ENCODE assay signal across 2 cellular contexts in the genomic region with DNA sequence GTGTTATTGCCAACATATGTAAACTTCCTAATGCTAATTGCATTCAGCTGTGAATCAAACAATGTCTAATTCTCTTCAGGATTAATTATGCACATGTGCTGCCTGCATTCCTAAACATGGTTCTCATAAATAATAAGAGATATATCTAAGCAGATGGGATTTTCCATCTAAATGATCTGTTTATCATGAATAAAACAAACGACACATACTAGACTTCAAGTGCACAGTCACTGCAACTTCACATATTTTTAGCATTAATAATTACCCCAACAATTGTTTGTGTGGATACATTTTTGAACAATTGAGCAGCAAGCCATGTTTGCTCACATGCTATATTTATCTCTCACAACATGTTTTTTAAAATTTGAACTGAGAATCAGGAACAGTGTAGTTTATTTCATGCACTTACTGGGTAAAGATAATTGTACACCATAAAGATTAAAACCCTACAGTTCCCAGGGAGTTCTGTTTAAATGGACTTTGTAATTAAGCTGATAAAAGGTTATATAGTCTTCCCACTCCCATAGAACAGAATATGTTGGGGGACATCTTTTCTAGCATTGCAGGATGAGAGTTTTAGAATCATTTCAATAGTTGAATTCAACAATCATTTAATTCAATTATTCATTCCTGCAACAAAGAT.
TF ChIP-seq lines count a peak whose summit lies in the region.

No MANE protein-coding gene starts in this region.

TF ChIP-seq in IMR-90, 13 proteins besides CTCF, POLR2A, EP300 and RAD21:
- TF ChIP-seq MXI1 (IDR thresholded peaks at IDR 0.05; ENCODE audit: borderline replicate concordance, low read depth, low read length) (no peak), BHLHE40 (IDR thresholded peaks at IDR 0.05; ENCODE audit: low read depth, low read length) (peak; percentile 54)

TF ChIP-seq in endothelial cell of umbilical vein, 7 proteins besides CTCF, POLR2A, EP300 and RAD21:
- TF ChIP-seq EZH2 (IDR thresholded peaks at IDR 0.05; ENCODE audit: borderline replicate concordance, low read depth, low read length, severe bottlenecking) (no peak), MYC (IDR thresholded peaks at IDR 0.05; ENCODE audit: low read depth, low read length) (no peak), JUN (IDR thresholded peaks at IDR 0.05; ENCODE audit: borderline replicate concordance, insufficient read depth, insufficient read length, low read depth) (no peak), GATA2 (IDR thresholded peaks at IDR 0.05; ENCODE audit: insufficient read depth, insufficient read length, low read depth, low read length) (no peak), FOS (IDR thresholded peaks at IDR 0.05; ENCODE audit: borderline replicate concordance, insufficient read depth, low read length) (no peak), POLR2AphosphoS5 (IDR thresholded peaks at IDR 0.05; ENCODE audit: insufficient read depth, low read depth, low read length) (no peak)
- TF ChIP-seq, protein P1, sequence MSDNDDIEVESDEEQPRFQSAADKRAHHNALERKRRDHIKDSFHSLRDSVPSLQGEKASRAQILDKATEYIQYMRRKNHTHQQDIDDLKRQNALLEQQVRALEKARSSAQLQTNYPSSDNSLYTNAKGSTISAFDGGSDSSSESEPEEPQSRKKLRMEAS (IDR thresholded peaks at IDR 0.05; ENCODE audit: insufficient read depth, insufficient read length), result no peak
